Comparison of ENCODE assay signal across 30 cellular contexts in the genomic region with DNA sequence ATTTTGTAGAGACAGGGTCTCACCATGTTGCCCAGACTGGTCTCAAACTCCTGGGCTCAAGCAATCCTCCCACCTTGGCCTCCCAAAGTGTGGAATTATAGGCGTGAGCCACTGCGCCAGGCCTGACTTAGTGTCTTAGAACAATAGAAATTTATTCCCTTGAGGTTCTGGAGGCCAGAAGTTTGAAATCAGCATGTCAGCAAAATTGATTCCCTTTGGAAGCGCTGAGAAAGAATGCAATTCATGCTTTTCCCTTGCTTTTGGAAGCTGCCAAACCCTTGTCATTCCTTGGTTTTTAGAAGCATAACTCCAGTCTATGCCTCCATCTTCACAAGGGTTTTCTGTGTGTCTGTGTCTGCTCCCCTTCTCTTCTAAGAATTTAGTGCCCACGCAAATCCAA. TPM values are rescaled to one million over a fixed set of nuclear protein-coding genes. Genes with fewer than 3 reads are reported as not detected.
"Had no signal": no experiment of that assay in that cellular context is flagged by ENCODE, and none has a peak within 500 bp of the region (broad histone marks: within the 10 kb centered on the region; RNA-seq: fewer than 3 reads in every experiment).

No MANE protein-coding gene starts in this region.

- ATAC-seq: natural killer cell; psoas muscle; right cardiac atrium; sciatic nerve; stimulated activated memory B cell treated with anti-CD40 and anti-IgM and Interleukin-4, amounts not matched to agents 10 μg/mL and 1 μg/mL and 100 μg/mL, for 72 hours; stimulated activated naive CD8-positive, alpha-beta T cell treated with anti-CD3 and anti-CD28 coated beads, Interleukin-15, amount 100 ng/mL, for 72 hours; stimulated activated naive CD8-positive, alpha-beta T cell treated with anti-CD3 and anti-CD28 coated beads, Interleukin-15, Interleukin-2, amounts not matched to agents 100 U/mL and 50 U/mL, for 24 hours; upper lobe of right lung had no signal

- H3K79me2 ChIP-seq: parathyroid adenoma had no signal

- H3K9me3 ChIP-seq: ovary, psoas muscle, spleen, suprapubic skin, testis, tibial artery, transverse colon, upper lobe of right lung, uterus had no signal

- H3K4me2 ChIP-seq: neural progenitor cell, smooth muscle cell had no signal

- H3K4me3 ChIP-seq: neural progenitor cell, ovary, psoas muscle, skin epidermis, smooth muscle cell, spleen, suprapubic skin, tibial artery, transverse colon, upper lobe of right lung, uterus had no signal

- H3K36me3 ChIP-seq: neural progenitor cell, ovary, spleen, suprapubic skin, tibial artery, transverse colon, upper lobe of right lung, uterus had no signal

- H3K9ac ChIP-seq: neural progenitor cell, parathyroid adenoma had no signal

- H3K4me1 ChIP-seq: neural progenitor cell, parathyroid adenoma, psoas muscle, spleen, suprapubic skin, testis, tibial artery, transverse colon, upper lobe of right lung, uterus had no signal

- H2AFZ ChIP-seq: neural progenitor cell, parathyroid adenoma had no signal

- H3K27ac ChIP-seq: neural progenitor cell, ovary, parathyroid adenoma, psoas muscle, skin epidermis, spleen, suprapubic skin, testis, tibial artery, transverse colon, upper lobe of right lung, uterus had no signal

- H3K27me3 ChIP-seq: neural progenitor cell, ovary, testis, tibial artery, upper lobe of right lung, uterus had no signal

- DNase-seq: natural killer cell; occipital lobe; ovary; posterior cingulate gyrus; psoas muscle; right cardiac atrium; spleen; stimulated activated CD4-positive, alpha-beta T cell treated with anti-CD3 and anti-CD28 coated beads, Interleukin-12 subunit alpha, Interleukin-12 subunit beta, amount 100 ng/mL, for 4 hours; stimulated activated CD4-positive, alpha-beta T cell treated with anti-CD3 and anti-CD28 coated beads, Interleukin-1b, Interleukin-23, amount 100 ng/mL, for 48 hours; stimulated activated CD4-positive, alpha-beta T cell treated with anti-CD3 and anti-CD28 coated beads, Interleukin-4, amount 100 ng/mL, for 1 hour; stimulated activated CD4-positive, alpha-beta T cell treated with anti-CD3 and anti-CD28 coated beads, Interleukin-4, amount 100 ng/mL, for 4 hours; stimulated activated CD8-positive, alpha-beta memory T cell treated with anti-CD3 and anti-CD28 coated beads, Interleukin-4, amount 100 ng/mL, for 48 hours; stimulated activated naive CD4-positive, alpha-beta T cell; stimulated activated naive CD8-positive, alpha-beta T cell treated with anti-CD3 and anti-CD28 coated beads, Interleukin-15, amount 100 ng/mL, for 72 hours; stimulated activated naive CD8-positive, alpha-beta T cell treated with anti-CD3 and anti-CD28 coated beads, Interleukin-15, Interleukin-2, amounts not matched to agents 100 U/mL and 50 U/mL, for 24 hours; substantia nigra; testis; tibial artery; transverse colon; upper lobe of right lung; uterus had no signal

RNA-seq across cellular contexts. Expression of gene ST8SIA3, which starts 20.7 kb away (rescaled TPM):
- total RNA-seq: natural killer cell, osteoblast, ovary, renal cortical epithelial cell, right cardiac atrium, sciatic nerve, smooth muscle cell, spleen, suprapubic skin, upper lobe of right lung had no signal
- polyA plus RNA-seq: ovary, smooth muscle cell, spleen had no signal
